Comparison of ENCODE assay signal across 13 cellular contexts in genomic region chr6:110356778-110357177, GRCh38. TPM values are rescaled to one million over a fixed set of nuclear protein-coding genes. Genes with fewer than 3 reads are reported as not detected.
DNase-seq lines count a peak whose midpoint lies in the region; ATAC-seq and TF ChIP-seq lines count a peak whose summit lies in the region.
"Had no signal": no experiment of that assay in that cellular context is flagged by ENCODE, and none has a peak within 500 bp of the region (broad histone marks: within the 10 kb centered on the region; RNA-seq: fewer than 3 reads in every experiment).

No MANE protein-coding gene starts in this region.

- peaks cover 8% of the 10 kb centered on the region for H3K27me3 ChIP-seq in colonic mucosa

- H3K4me3 ChIP-seq in colonic mucosa = no peak overlapping the region
- no peak overlapping the region for H3K4me3 ChIP-seq in urinary bladder (ENCODE audit: low read depth, low read length)

- peak overlapping the region; percentile 69 for H3K4me3 Mint-ChIP-seq in activated naive CD4-positive, alpha-beta T cell treated with anti-CD3 and anti-CD28 coated beads, Interleukin-2, amount 50 U/mL, for 24 hours
- H3K4me3 Mint-ChIP-seq in naive thymus-derived CD8-positive, alpha-beta T cell = peak overlapping the region; percentile 75 to 97 (median 93)

- H3K36me3 ChIP-seq in colonic mucosa (no peaks in the 10 kb centered on the region), urinary bladder (ENCODE audit: insufficient read depth) (no peaks in the 10 kb centered on the region)

- no peaks in the 10 kb centered on the region for H3K36me3 Mint-ChIP-seq in activated naive CD4-positive, alpha-beta T cell treated with anti-CD3 and anti-CD28 coated beads, Interleukin-2, amount 50 U/mL, for 24 hours
- no peaks in the 10 kb centered on the region for H3K36me3 Mint-ChIP-seq in naive thymus-derived CD8-positive, alpha-beta T cell

- peak overlapping the region; percentile 10 for H3K27ac ChIP-seq in colonic mucosa
- peak overlapping the region; percentile 26 for H3K27ac ChIP-seq in urinary bladder (ENCODE audit: low read depth)
- H3K27ac ChIP-seq: BLaER1 treated with 17β-estradiol and CSF1 and Interleukin-3, amounts not matched to agents 10 nM and 100 nM had no signal

- no peak for DNase-seq in activated naive CD4-positive, alpha-beta T cell (lab: John Stamatoyannopoulos, UW)
- DNase-seq in colonic mucosa (no peak), NCI-H2107 (lab: John Stamatoyannopoulos, UW) (no peak), NCI-H446 (lab: John Stamatoyannopoulos, UW) (no peak)
- DNase-seq in naive thymus-derived CD8-positive, alpha-beta T cell = no peak
- DNase-seq: central memory CD4-positive, alpha-beta T cell; GF-D8; left colon had no signal

- no peak for TF ChIP-seq CTCF in colonic mucosa (IDR thresholded peaks at IDR 0.05)

- 37% methylated on average over 15 of the region's 15 CpGs for WGBS in urinary bladder

- intact Hi-C loops in colonic mucosa (cut with DNase I) = no loop called here

- no peak for ATAC-seq in naive thymus-derived CD8-positive, alpha-beta T cell
- no peak for ATAC-seq in HG02759 (IDR thresholded peaks at IDR 0.05; ENCODE audit: unreplicated experiment)

- H3K4me1 Mint-ChIP-seq in activated naive CD4-positive, alpha-beta T cell treated with anti-CD3 and anti-CD28 coated beads, Interleukin-2, amount 50 U/mL, for 24 hours = peaks cover 9% of the 10 kb centered on the region
- H3K4me1 Mint-ChIP-seq in naive thymus-derived CD8-positive, alpha-beta T cell = peaks cover 11 to 30% (median 19%) of the 10 kb centered on the region in 4 donors

- H3K9me3 Mint-ChIP-seq in activated naive CD4-positive, alpha-beta T cell treated with anti-CD3 and anti-CD28 coated beads, Interleukin-2, amount 50 U/mL, for 24 hours = no peaks in the 10 kb centered on the region
- H3K9me3 Mint-ChIP-seq in naive thymus-derived CD8-positive, alpha-beta T cell = no peaks in the 10 kb centered on the region

- POLR2A ChIA-PET in naive thymus-derived CD8-positive, alpha-beta T cell (lab: Charles Lee) = interaction anchor here (1.6 to 2.0 kb wide), 2 partner anchors 9 to 33 kb away, joined by 3 to 5 read pairs; no protein-coding TSS in a partner anchor

- peak overlapping the region; percentile 75 for H3K27ac Mint-ChIP-seq in activated naive CD4-positive, alpha-beta T cell treated with anti-CD3 and anti-CD28 coated beads, Interleukin-2, amount 50 U/mL, for 24 hours
- peak overlapping the region in 8 of 10 donors; percentile 17 to 91 (median 70) for H3K27ac Mint-ChIP-seq in naive thymus-derived CD8-positive, alpha-beta T cell

- H3K9me3 ChIP-seq in colonic mucosa = no peaks in the 10 kb centered on the region

- H3K4me1 ChIP-seq in colonic mucosa (no peaks in the 10 kb centered on the region), urinary bladder (ENCODE audit: insufficient read depth) (no peaks in the 10 kb centered on the region)

- no peak overlapping the region for H3K9ac ChIP-seq in colonic mucosa (ENCODE audit: low read depth in 2 of 2, low read length in 2 of 2)
- H3K9ac ChIP-seq: BLaER1 treated with 17β-estradiol and CSF1 and Interleukin-3, amounts not matched to agents 10 nM and 100 nM had no signal

- H3K27me3 Mint-ChIP-seq in activated naive CD4-positive, alpha-beta T cell treated with anti-CD3 and anti-CD28 coated beads, Interleukin-2, amount 50 U/mL, for 24 hours = peaks cover 26% of the 10 kb centered on the region
- peaks cover 0 to 31% (median 7%) of the 10 kb centered on the region in 5 donors for H3K27me3 Mint-ChIP-seq in naive thymus-derived CD8-positive, alpha-beta T cell

RNA-seq across cellular contexts. Expression of gene METTL24, which starts 1.4 kb away (rescaled TPM):
- total RNA-seq in colonic mucosa (1 to 10 TPM in 1 of 2 donors, under 1 TPM in 1; 0.54 to 3.5 TPM), urinary bladder (19.2 TPM)
- total RNA-seq in naive thymus-derived CD8-positive, alpha-beta T cell = 1 to 10 TPM; 1.2 to 2.0 TPM
- 1 to 10 TPM in 1 of 3 donors, under 1 TPM in 1, not detected in 1; 0.58 to 1.3 TPM for polyA plus RNA-seq in naive thymus-derived CD8-positive, alpha-beta T cell
- 4.3 TPM for polyA plus RNA-seq in urinary bladder
- total RNA-seq: pulmonary artery endothelial cell had no signal

RNA-seq across cellular contexts. Expression of gene DDO, which starts 58.6 kb away (rescaled TPM):
- total RNA-seq in colonic mucosa (1 to 10 TPM; 2.0 to 2.3 TPM), urinary bladder (0.63 TPM)
- not detected for total RNA-seq in naive thymus-derived CD8-positive, alpha-beta T cell
- polyA plus RNA-seq in naive thymus-derived CD8-positive, alpha-beta T cell = not detected
- 2.0 TPM for polyA plus RNA-seq in urinary bladder
